1 cellular context compared by ENCODE assay signal in the genomic region with DNA sequence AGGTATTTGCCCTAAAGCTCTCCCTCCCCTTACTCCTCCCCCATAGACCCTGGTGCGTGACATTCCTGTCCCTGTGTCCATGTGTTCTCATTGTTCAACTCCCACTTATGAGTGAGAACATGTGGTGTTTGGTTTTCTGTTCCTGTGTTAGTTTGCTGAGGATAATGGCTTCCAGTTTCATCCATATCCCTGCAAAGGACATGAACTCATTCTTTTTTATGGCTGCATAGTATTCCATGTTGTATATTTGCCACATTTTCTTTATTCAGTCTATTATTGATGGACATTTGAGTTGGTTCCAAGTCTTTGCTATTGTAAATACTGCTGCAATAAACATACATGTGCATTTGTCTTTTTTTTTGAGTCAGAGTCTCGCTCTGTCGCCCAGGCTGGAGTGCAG.
TF ChIP-seq lines count a peak whose summit lies in the region.

No MANE protein-coding gene starts in this region.

TF ChIP-seq in HepG2, 621 proteins besides CTCF, POLR2A, EP300 and RAD21:
- TF ChIP-seq, protein P1, sequence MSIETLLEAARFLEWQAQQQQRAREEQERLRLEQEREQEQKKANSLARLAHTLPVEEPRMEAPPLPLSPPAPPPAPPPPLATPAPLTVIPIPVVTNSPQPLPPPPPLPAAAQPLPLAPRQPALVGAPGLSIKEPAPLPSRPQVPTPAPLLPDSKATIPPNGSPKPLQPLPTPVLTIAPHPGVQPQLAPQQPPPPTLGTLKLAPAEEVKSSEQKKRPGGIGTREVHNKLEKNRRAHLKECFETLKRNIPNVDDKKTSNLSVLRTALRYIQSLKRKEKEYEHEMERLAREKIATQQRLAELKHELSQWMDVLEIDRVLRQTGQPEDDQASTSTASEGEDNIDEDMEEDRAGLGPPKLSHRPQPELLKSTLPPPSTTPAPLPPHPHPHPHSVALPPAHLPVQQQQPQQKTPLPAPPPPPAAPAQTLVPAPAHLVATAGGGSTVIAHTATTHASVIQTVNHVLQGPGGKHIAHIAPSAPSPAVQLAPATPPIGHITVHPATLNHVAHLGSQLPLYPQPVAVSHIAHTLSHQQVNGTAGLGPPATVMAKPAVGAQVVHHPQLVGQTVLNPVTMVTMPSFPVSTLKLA (IDR thresholded peaks at IDR 0.05) = peak; percentile 20; the same call in 1 of the 2 replicates
TF ChIP-seq in HepG2: peak in this region for 1; not testable (repeated sequence) for 620.
